ENCODE assay signal across 20 cellular contexts in genomic region chr6:30871592-30872183, GRCh38. TPM values are rescaled to one million over a fixed set of nuclear protein-coding genes. Genes with fewer than 3 reads are reported as not detected.
DNase-seq lines count a peak whose midpoint lies in the region; ATAC-seq, FAIRE-seq and TF ChIP-seq lines count a peak whose summit lies in the region.
"Had no signal": no experiment of that assay in that cellular context is flagged by ENCODE, and none has a peak within 500 bp of the region (broad histone marks: within the 10 kb centered on the region; RNA-seq: fewer than 3 reads in every experiment).

No MANE protein-coding gene starts in this region.

- no peak overlapping the region for H2AFZ ChIP-seq in astrocyte (ENCODE audit: low read depth, low read length)
- H2AFZ ChIP-seq: GM23248 had no signal

- H3K4me3 ChIP-seq in astrocyte (ENCODE audit: insufficient read depth, low read depth, low read length), result no peak overlapping the region
- no peak overlapping the region for H3K4me3 ChIP-seq in dorsolateral prefrontal cortex
- H3K4me3 ChIP-seq: A549, GM23248 had no signal

- BruUV-seq in Calu3 (replicated peaks; lab: Mats Ljungman, UMichigan), result no TSS peak

- H3K9me3 Mint-ChIP-seq in activated CD4-positive, alpha-beta T cell treated with anti-CD3 and anti-CD28 coated beads, Interleukin-2, amount 10 ng/mL, durations not matched to agents 24 days and 14 days, result peaks cover 32% of the 10 kb centered on the region
- peaks cover 32% of the 10 kb centered on the region for H3K9me3 Mint-ChIP-seq in activated CD4-positive, alpha-beta T cell treated with anti-CD3 and anti-CD28 coated beads, Interleukin-2, amount 10 ng/mL, durations not matched to agents 7 days and 5 days
- peaks cover 14% of the 10 kb centered on the region for H3K9me3 Mint-ChIP-seq in Calu3 (ENCODE audit: low read depth, unreplicated experiment)
- H3K9me3 Mint-ChIP-seq in activated CD8-positive, alpha-beta T cell treated with anti-CD3 and anti-CD28 coated beads, Interleukin-2, amount 10 ng/mL, durations not matched to agents 7 days and 5 days (ENCODE audit: insufficient read depth), result peaks cover 45% of the 10 kb centered on the region
- peaks cover 34% of the 10 kb centered on the region for H3K9me3 Mint-ChIP-seq in astrocyte (ENCODE audit: unreplicated experiment)

- no peaks in the 10 kb centered on the region for H3K79me2 ChIP-seq in astrocyte (ENCODE audit: insufficient read depth, low read length)

- H3K36me3 ChIP-seq in astrocyte (ENCODE audit: insufficient read depth, low read length), result no peaks in the 10 kb centered on the region

- DNase-seq in activated CD4-positive, alpha-beta T cell treated with anti-CD3 and anti-CD28 coated beads, Interleukin-2, amount 10 ng/mL, durations not matched to agents 24 days and 14 days, result no peak
- no peak for DNase-seq in activated CD4-positive, alpha-beta T cell treated with anti-CD3 and anti-CD28 coated beads, Interleukin-2, amount 10 ng/mL, durations not matched to agents 7 days and 5 days
- DNase-seq in Calu3 (no peak), astrocyte (ENCODE audit: low read depth) (no peak), dorsolateral prefrontal cortex (no peak)
- DNase-seq in activated CD8-positive, alpha-beta T cell treated with anti-CD3 and anti-CD28 coated beads, Interleukin-2, amount 10 ng/mL, durations not matched to agents 7 days and 5 days, result no peak
- DNase-seq: C1 segment of cervical spinal cord; DMS 273 treated with DMSO at 0.1 percent for 48 hours; GF-D8; GM23248; KG1; NCI-H1417 treated with DMSO at 0.1 percent for 48 hours; NCI-H1930; NCI-H2171; NCI-H446; NK-92 treated with Interleukin-12 subunit alpha and Interleukin-12 subunit beta, amount 100 ng/mL, for 24 hours had no signal

- ATAC-seq in activated CD8-positive, alpha-beta T cell treated with anti-CD3 and anti-CD28 coated beads, Interleukin-2, amount 10 ng/mL, durations not matched to agents 7 days and 5 days, result no peak
- no peak for ATAC-seq in HG03025 (IDR thresholded peaks at IDR 0.05; ENCODE audit: low FRiP score, unreplicated experiment)
- ATAC-seq: A549 had no signal

- no peak overlapping the region for H3K4me3 Mint-ChIP-seq in activated CD4-positive, alpha-beta T cell treated with anti-CD3 and anti-CD28 coated beads, Interleukin-2, amount 10 ng/mL, durations not matched to agents 24 days and 14 days
- no peak overlapping the region for H3K4me3 Mint-ChIP-seq in activated CD4-positive, alpha-beta T cell treated with anti-CD3 and anti-CD28 coated beads, Interleukin-2, amount 10 ng/mL, durations not matched to agents 7 days and 5 days
- no peak overlapping the region for H3K4me3 Mint-ChIP-seq in Calu3 (ENCODE audit: low read depth, unreplicated experiment)
- H3K4me3 Mint-ChIP-seq in activated CD8-positive, alpha-beta T cell treated with anti-CD3 and anti-CD28 coated beads, Interleukin-2, amount 10 ng/mL, durations not matched to agents 7 days and 5 days, result no peak overlapping the region
- peak overlapping the region; percentile 5 for H3K4me3 Mint-ChIP-seq in astrocyte (ENCODE audit: unreplicated experiment)

- CTCF ChIA-PET in activated CD4-positive, alpha-beta T cell treated with anti-CD3 and anti-CD28 coated beads, Interleukin-2, amount 10 ng/mL, durations not matched to agents 7 days and 5 days (lab: Charles Lee), result no interaction called here
- CTCF ChIA-PET in Calu3 (lab: Charles Lee), result no interaction called here
- CTCF ChIA-PET in activated CD8-positive, alpha-beta T cell treated with anti-CD3 and anti-CD28 coated beads, Interleukin-2, amount 10 ng/mL, durations not matched to agents 7 days and 5 days (lab: Charles Lee), result no interaction called here

- H3K27ac ChIP-seq in astrocyte (ENCODE audit: low read depth, low read length) (no peak overlapping the region), dorsolateral prefrontal cortex (no peak overlapping the region)
- H3K27ac ChIP-seq: A549, GM23248 had no signal

- H3K27me3 Mint-ChIP-seq in activated CD4-positive, alpha-beta T cell treated with anti-CD3 and anti-CD28 coated beads, Interleukin-2, amount 10 ng/mL, durations not matched to agents 24 days and 14 days, result no peaks in the 10 kb centered on the region
- H3K27me3 Mint-ChIP-seq in activated CD4-positive, alpha-beta T cell treated with anti-CD3 and anti-CD28 coated beads, Interleukin-2, amount 10 ng/mL, durations not matched to agents 7 days and 5 days, result no peaks in the 10 kb centered on the region
- H3K27me3 Mint-ChIP-seq in Calu3 (ENCODE audit: unreplicated experiment) (no peaks in the 10 kb centered on the region), astrocyte (ENCODE audit: low read depth, unreplicated experiment) (no peaks in the 10 kb centered on the region)
- H3K27me3 Mint-ChIP-seq in activated CD8-positive, alpha-beta T cell treated with anti-CD3 and anti-CD28 coated beads, Interleukin-2, amount 10 ng/mL, durations not matched to agents 7 days and 5 days (ENCODE audit: low read depth), result no peaks in the 10 kb centered on the region

- H3K27me3 ChIP-seq in astrocyte (ENCODE audit: insufficient read depth, low read length) (no peaks in the 10 kb centered on the region), dorsolateral prefrontal cortex (peaks cover 0 to 2% (median 0%) of the 10 kb centered on the region in 45 donors)

- no peaks in the 10 kb centered on the region for H3K9me3 ChIP-seq in astrocyte (ENCODE audit: insufficient read depth, low read depth, low read length)

- no peak overlapping the region for H3K4me2 ChIP-seq in astrocyte (ENCODE audit: low read length)
- H3K4me2 ChIP-seq: A549 had no signal

- intact Hi-C loops in activated CD4-positive, alpha-beta T cell treated with anti-CD3 and anti-CD28 coated beads, Interleukin-2, amount 10 ng/mL, durations not matched to agents 24 days and 14 days (cut with micrococcal nuclease), result no loop called here
- intact Hi-C loops in Calu3 (cut with micrococcal nuclease; ENCODE audit: unreplicated experiment) (no loop called here), dorsolateral prefrontal cortex (cut with DNase I) (no loop called here)

- TF ChIP-seq CTCF in Calu3 (IDR thresholded peaks at IDR 0.05; ENCODE audit: unreplicated experiment) (no peak), astrocyte (IDR thresholded peaks at IDR 0.05; ENCODE audit: insufficient read depth, low read depth, low read length) (no peak), dorsolateral prefrontal cortex (IDR thresholded peaks at IDR 0.05 in 54 of 56, conservative IDR thresholded peaks at IDR 0.05 in 2 of 56; ENCODE audit: low read depth in 1 of 56, partially characterized antibody in 56 of 56) (no peak)

- H3K36me3 Mint-ChIP-seq in activated CD4-positive, alpha-beta T cell treated with anti-CD3 and anti-CD28 coated beads, Interleukin-2, amount 10 ng/mL, durations not matched to agents 24 days and 14 days (ENCODE audit: low read depth), result peaks cover 15% of the 10 kb centered on the region
- peaks cover 13% of the 10 kb centered on the region for H3K36me3 Mint-ChIP-seq in activated CD4-positive, alpha-beta T cell treated with anti-CD3 and anti-CD28 coated beads, Interleukin-2, amount 10 ng/mL, durations not matched to agents 7 days and 5 days (ENCODE audit: low read depth)
- H3K36me3 Mint-ChIP-seq in Calu3 (ENCODE audit: insufficient read depth, unreplicated experiment) (peaks cover 20% of the 10 kb centered on the region), astrocyte (ENCODE audit: low read depth, unreplicated experiment) (peaks cover 8% of the 10 kb centered on the region)
- peaks cover 34% of the 10 kb centered on the region for H3K36me3 Mint-ChIP-seq in activated CD8-positive, alpha-beta T cell treated with anti-CD3 and anti-CD28 coated beads, Interleukin-2, amount 10 ng/mL, durations not matched to agents 7 days and 5 days (ENCODE audit: low read depth)

- no peak for FAIRE-seq in astrocyte (lab: Jason Lieb, UNC)
- FAIRE-seq: A549, GM12891, GM18507 had no signal

- peaks cover 5% of the 10 kb centered on the region for H3K4me1 ChIP-seq in astrocyte (ENCODE audit: insufficient read depth, low read length)
- H3K4me1 ChIP-seq: A549 had no signal

- H3K4me1 Mint-ChIP-seq in activated CD4-positive, alpha-beta T cell treated with anti-CD3 and anti-CD28 coated beads, Interleukin-2, amount 10 ng/mL, durations not matched to agents 24 days and 14 days, result peaks cover 21% of the 10 kb centered on the region
- H3K4me1 Mint-ChIP-seq in activated CD4-positive, alpha-beta T cell treated with anti-CD3 and anti-CD28 coated beads, Interleukin-2, amount 10 ng/mL, durations not matched to agents 7 days and 5 days, result peaks cover 17% of the 10 kb centered on the region
- H3K4me1 Mint-ChIP-seq in Calu3 (ENCODE audit: low read depth, unreplicated experiment) (peaks cover 36% of the 10 kb centered on the region), astrocyte (ENCODE audit: low read depth, unreplicated experiment) (peaks cover 7% of the 10 kb centered on the region)
- peaks cover 29% of the 10 kb centered on the region for H3K4me1 Mint-ChIP-seq in activated CD8-positive, alpha-beta T cell treated with anti-CD3 and anti-CD28 coated beads, Interleukin-2, amount 10 ng/mL, durations not matched to agents 7 days and 5 days (ENCODE audit: low read depth)

- H3K9ac ChIP-seq in astrocyte (ENCODE audit: low read length), result no peak overlapping the region
- H3K9ac ChIP-seq: GM23248 had no signal

- no peaks in the 10 kb centered on the region for H4K20me1 ChIP-seq in astrocyte (ENCODE audit: insufficient read depth, low read length)

- POLR2A ChIA-PET in activated CD4-positive, alpha-beta T cell treated with anti-CD3 and anti-CD28 coated beads, Interleukin-2, amount 10 ng/mL, durations not matched to agents 7 days and 5 days (lab: Charles Lee), result no interaction called here
- POLR2A ChIA-PET in activated CD8-positive, alpha-beta T cell treated with anti-CD3 and anti-CD28 coated beads, Interleukin-2, amount 10 ng/mL, durations not matched to agents 7 days and 5 days (lab: Charles Lee), result no interaction called here

- peak overlapping the region; percentile 85 for H3K27ac Mint-ChIP-seq in activated CD4-positive, alpha-beta T cell treated with anti-CD3 and anti-CD28 coated beads, Interleukin-2, amount 10 ng/mL, durations not matched to agents 24 days and 14 days
- no peak overlapping the region for H3K27ac Mint-ChIP-seq in activated CD4-positive, alpha-beta T cell treated with anti-CD3 and anti-CD28 coated beads, Interleukin-2, amount 10 ng/mL, durations not matched to agents 7 days and 5 days
- peak overlapping the region; percentile 16 for H3K27ac Mint-ChIP-seq in Calu3 (ENCODE audit: unreplicated experiment)
- H3K27ac Mint-ChIP-seq in activated CD8-positive, alpha-beta T cell treated with anti-CD3 and anti-CD28 coated beads, Interleukin-2, amount 10 ng/mL, durations not matched to agents 7 days and 5 days, result peak overlapping the region; percentile 5
- H3K27ac Mint-ChIP-seq in astrocyte (ENCODE audit: unreplicated experiment), result no peak overlapping the region

RNA-seq across cellular contexts. Expression of gene DDR1, which starts 12.6 kb away (rescaled TPM):
- total RNA-seq in activated CD4-positive, alpha-beta T cell treated with anti-CD3 and anti-CD28 coated beads, Interleukin-2, amount 10 ng/mL, durations not matched to agents 24 days and 14 days, result 18.8 and 22.9 TPM in 2 replicates
- total RNA-seq in activated CD4-positive, alpha-beta T cell treated with anti-CD3 and anti-CD28 coated beads, Interleukin-2, amount 10 ng/mL, durations not matched to agents 7 days and 5 days, result 1 to 10 TPM; 4.5 to 5.6 TPM
- total RNA-seq in Calu3 (2022) (489 and 580 TPM in 2 replicates), astrocyte (144 and 156 TPM in 2 replicates), dorsolateral prefrontal cortex (100 to 1,000 TPM; 100 to 498 (median 195) TPM)
- total RNA-seq in activated CD8-positive, alpha-beta T cell treated with anti-CD3 and anti-CD28 coated beads, Interleukin-2, amount 10 ng/mL, durations not matched to agents 7 days and 5 days, result 1 to 10 TPM; 6.3 to 7.4 TPM

RNA-seq across cellular contexts. Expression of gene GTF2H4, which starts 36.3 kb away (rescaled TPM):
- total RNA-seq in activated CD4-positive, alpha-beta T cell treated with anti-CD3 and anti-CD28 coated beads, Interleukin-2, amount 10 ng/mL, durations not matched to agents 24 days and 14 days, result 58.7 and 60.3 TPM in 2 replicates
- 10 to 100 TPM; 28.5 to 34.1 TPM for total RNA-seq in activated CD4-positive, alpha-beta T cell treated with anti-CD3 and anti-CD28 coated beads, Interleukin-2, amount 10 ng/mL, durations not matched to agents 7 days and 5 days
- total RNA-seq in Calu3 (2022) (70.5 and 80.0 TPM in 2 replicates), astrocyte (34.3 and 41.3 TPM in 2 replicates), dorsolateral prefrontal cortex (100 to 1,000 TPM in 1 of 120 experiments, 10 to 100 TPM in 119; 24.7 to 107 (median 48.9) TPM)
- 10 to 100 TPM; 30.0 to 30.1 TPM for total RNA-seq in activated CD8-positive, alpha-beta T cell treated with anti-CD3 and anti-CD28 coated beads, Interleukin-2, amount 10 ng/mL, durations not matched to agents 7 days and 5 days

RNA-seq across cellular contexts. Expression of gene VARS2, which starts 42.4 kb away (rescaled TPM):
- 74.8 and 84.2 TPM in 2 replicates for total RNA-seq in activated CD4-positive, alpha-beta T cell treated with anti-CD3 and anti-CD28 coated beads, Interleukin-2, amount 10 ng/mL, durations not matched to agents 24 days and 14 days
- total RNA-seq in activated CD4-positive, alpha-beta T cell treated with anti-CD3 and anti-CD28 coated beads, Interleukin-2, amount 10 ng/mL, durations not matched to agents 7 days and 5 days, result 10 to 100 TPM; 34.3 to 40.2 TPM
- total RNA-seq in Calu3 (2022) (33.0 and 34.2 TPM in 2 replicates), astrocyte (19.8 and 21.6 TPM in 2 replicates), dorsolateral prefrontal cortex (10 to 100 TPM; 27.9 to 82.8 (median 48.0) TPM)
- total RNA-seq in activated CD8-positive, alpha-beta T cell treated with anti-CD3 and anti-CD28 coated beads, Interleukin-2, amount 10 ng/mL, durations not matched to agents 7 days and 5 days, result 10 to 100 TPM; 38.4 to 38.8 TPM

Comparison
In these comparisons a context has a peak if more than half of its experiments do, and no peak if none do; other contexts are left out.
1. H3K27ac Mint-ChIP-seq: peak in activated CD4-positive, alpha-beta T cell treated with anti-CD3 and anti-CD28 coated beads, Interleukin-2, amount 10 ng/mL, durations not matched to agents 24 days and 14 days (single experiment), Calu3 (single experiment) and activated CD8-positive, alpha-beta T cell treated with anti-CD3 and anti-CD28 coated beads, Interleukin-2, amount 10 ng/mL, durations not matched to agents 7 days and 5 days (single experiment); none in activated CD4-positive, alpha-beta T cell treated with anti-CD3 and anti-CD28 coated beads, Interleukin-2, amount 10 ng/mL, durations not matched to agents 7 days and 5 days (single experiment) and astrocyte (single experiment).